Comparison of ENCODE assay signal across 1 cellular context in genomic region chr18:23166863-23167531, GRCh38.
TF ChIP-seq lines count a peak whose summit lies in the region.

No MANE protein-coding gene starts in this region.

TF ChIP-seq in SK-N-SH, 30 proteins besides CTCF, POLR2A, EP300 and RAD21 (continued from another document):
- TF ChIP-seq REST (IDR thresholded peaks at IDR 0.05; ENCODE audit: low read depth, low read length) (no peak), JUND (IDR thresholded peaks at IDR 0.05) (no peak), USF1 (IDR thresholded peaks at IDR 0.05; ENCODE audit: borderline replicate concordance, low read depth) (no peak)
